Comparison of ENCODE assay signal across 13 cellular contexts in genomic region chr7:44887293-44887692, GRCh38. TPM values are rescaled to one million over a fixed set of nuclear protein-coding genes. Genes with fewer than 3 reads are reported as not detected.
DNase-seq lines count a peak whose midpoint lies in the region; ATAC-seq and TF ChIP-seq lines count a peak whose summit lies in the region.
"Had no signal": no experiment of that assay in that cellular context is flagged by ENCODE, and none has a peak within 500 bp of the region (broad histone marks: within the 10 kb centered on the region; RNA-seq: fewer than 3 reads in every experiment).

No MANE protein-coding gene starts in this region.

- H4K20me1 ChIP-seq in KMS-11 (ENCODE audit: insufficient read depth), result no peaks in the 10 kb centered on the region

- H3K36me3 ChIP-seq in KMS-11 (ENCODE audit: insufficient read depth) (no peaks in the 10 kb centered on the region), tibial artery (peaks cover 0 to 3% (median 0%) of the 10 kb centered on the region in 3 donors), esophagus muscularis mucosa (no peaks in the 10 kb centered on the region)
- H3K36me3 ChIP-seq: breast epithelium had no signal

- peak overlapping the region; percentile 100 for H3K27ac Mint-ChIP-seq in CD4-positive, alpha-beta T cell
- peak overlapping the region; percentile 99 for H3K27ac Mint-ChIP-seq in activated T-helper 17 cell treated with anti-CD3 and anti-CD28 coated beads, Interleukin-2, amount 50 U/mL, for 72 hours
- peak overlapping the region in 2 of 3 experiments; percentile 49 to 82 for H3K27ac Mint-ChIP-seq in nephron

- H3K9me3 Mint-ChIP-seq in CD4-positive, alpha-beta T cell, result peaks cover 3% of the 10 kb centered on the region
- no peaks in the 10 kb centered on the region for H3K9me3 Mint-ChIP-seq in activated T-helper 17 cell treated with anti-CD3 and anti-CD28 coated beads, Interleukin-2, amount 50 U/mL, for 72 hours
- no peaks in the 10 kb centered on the region for H3K9me3 Mint-ChIP-seq in nephron

- TF ChIP-seq CTCF in CD4-positive, alpha-beta T cell (IDR thresholded peaks at IDR 0.05), result no peak
- TF ChIP-seq CTCF in KMS-11 (conservative IDR thresholded peaks at IDR 0.05; ENCODE audit: low read depth, low read length) (no peak), nephron (IDR thresholded peaks at IDR 0.05; ENCODE audit: unreplicated experiment in 3 of 3) (no peak), tibial artery (IDR thresholded peaks at IDR 0.05) (no peak), esophagus muscularis mucosa (IDR thresholded peaks at IDR 0.05) (no peak)

- H3K36me3 Mint-ChIP-seq in CD4-positive, alpha-beta T cell (ENCODE audit: low read depth), result peaks cover 26% of the 10 kb centered on the region
- peaks cover 31% of the 10 kb centered on the region for H3K36me3 Mint-ChIP-seq in activated T-helper 17 cell treated with anti-CD3 and anti-CD28 coated beads, Interleukin-2, amount 50 U/mL, for 72 hours (ENCODE audit: low read depth)
- H3K36me3 Mint-ChIP-seq in nephron (ENCODE audit: low read depth), result peaks cover 13% of the 10 kb centered on the region

- 90% methylated on average over 6 of the region's 6 CpGs for WGBS in esophagus muscularis mucosa

- H3K4me1 ChIP-seq in KMS-11 (ENCODE audit: low read depth, poor library complexity, severe bottlenecking), result peaks cover 34% of the 10 kb centered on the region
- H3K4me1 ChIP-seq in tibial artery, result peaks cover 0 to 32% (median 24%) of the 10 kb centered on the region in 4 donors
- H3K4me1 ChIP-seq in esophagus muscularis mucosa, result peaks cover 27 to 35% (median 32%) of the 10 kb centered on the region in 4 donors

- H3K4me3 ChIP-seq in KMS-11 (IDR thresholded peaks at IDR 0.05; ENCODE audit: insufficient read depth, low read depth, low read length) (no peak overlapping the region), tibial artery (no peak overlapping the region), esophagus muscularis mucosa (no peak overlapping the region)
- H3K4me3 ChIP-seq: breast epithelium had no signal

- no peak for ATAC-seq in CD4-positive, alpha-beta T cell (ENCODE audit: poor library complexity)
- ATAC-seq in activated T-helper 17 cell treated with anti-CD3 and anti-CD28 coated beads, Interleukin-2, amount 50 U/mL, for 72 hours (replicated peaks), result no peak
- no peak for ATAC-seq in HG03469 (IDR thresholded peaks at IDR 0.05; ENCODE audit: unreplicated experiment)

- H3K9me3 ChIP-seq in CD4-positive, alpha-beta T cell (ENCODE audit: control insufficient read depth, low read length), result peaks cover 19% of the 10 kb centered on the region
- no peaks in the 10 kb centered on the region for H3K9me3 ChIP-seq in tibial artery
- H3K9me3 ChIP-seq in esophagus muscularis mucosa, result no peaks in the 10 kb centered on the region
- H3K9me3 ChIP-seq: breast epithelium had no signal

- H3K27me3 Mint-ChIP-seq in CD4-positive, alpha-beta T cell, result no peaks in the 10 kb centered on the region
- H3K27me3 Mint-ChIP-seq in activated T-helper 17 cell treated with anti-CD3 and anti-CD28 coated beads, Interleukin-2, amount 50 U/mL, for 72 hours, result no peaks in the 10 kb centered on the region
- H3K27me3 Mint-ChIP-seq in nephron (ENCODE audit: low read depth), result peaks cover 4% of the 10 kb centered on the region

- H3K4me1 Mint-ChIP-seq in CD4-positive, alpha-beta T cell (ENCODE audit: low read depth), result peaks cover 41% of the 10 kb centered on the region
- peaks cover 29% of the 10 kb centered on the region for H3K4me1 Mint-ChIP-seq in activated T-helper 17 cell treated with anti-CD3 and anti-CD28 coated beads, Interleukin-2, amount 50 U/mL, for 72 hours
- peaks cover 51% of the 10 kb centered on the region for H3K4me1 Mint-ChIP-seq in nephron

- CTCF ChIA-PET in CD4-positive, alpha-beta T cell (lab: Charles Lee), result no interaction called here

- intact Hi-C loops in CD4-positive, alpha-beta T cell (cut with DNase I, micrococcal nuclease), result loop anchor here (2.0 to 5.0 kb wide), 3 partner anchors 32 to 280 kb away; partner anchors contain the start of gene OGDH (in 1 of the 2)
- intact Hi-C loops in tibial artery (cut with DNase I; ENCODE audit: low total_unique reads) (loop anchor here (5.0 to 10.0 kb wide), 2 partner anchors 40 to 118 kb away; partner anchors contain the start of genes CCM2 and H2AZ2), esophagus muscularis mucosa (cut with DNase I) (no loop called here)

- DNase-seq in CD4-positive, alpha-beta T cell, result no peak
- DNase-seq in GM03348 (ENCODE audit: low spot score), result no peak
- DNase-seq in tibial artery, result no peak
- DNase-seq in esophagus muscularis mucosa (ENCODE audit: extremely low spot score), result no peak
- DNase-seq: IMR-90, NCI-H187 treated with DMSO at 0.1 percent for 48 hours, small intestine, WERI-Rb-1 had no signal

- POLR2A ChIA-PET in CD4-positive, alpha-beta T cell (lab: Charles Lee), result interaction anchor here (0.7 to 1.6 kb wide), 2 partner anchors 12 to 397 kb away, joined by 3 to 5 read pairs; partner anchors contain the start of gene NUDCD3

- H3K79me2 ChIP-seq in KMS-11 (ENCODE audit: insufficient read depth, low read depth), result peaks cover 25% of the 10 kb centered on the region

- peak overlapping the region; percentile 20 for H3K4me3 Mint-ChIP-seq in CD4-positive, alpha-beta T cell
- H3K4me3 Mint-ChIP-seq in activated T-helper 17 cell treated with anti-CD3 and anti-CD28 coated beads, Interleukin-2, amount 50 U/mL, for 72 hours, result peak overlapping the region; percentile 99
- peak overlapping the region; percentile 10 to 93 (median 47) for H3K4me3 Mint-ChIP-seq in nephron

- no peak overlapping the region for H3K27ac ChIP-seq in CD4-positive, alpha-beta T cell (ENCODE audit: low read depth, low read length)
- H3K27ac ChIP-seq in KMS-11 (no peak overlapping the region), tibial artery (no peak overlapping the region), esophagus muscularis mucosa (replicated peaks in 1 of 4) (peak overlapping the region in 1 of 4 donors; percentile 100)
- H3K27ac ChIP-seq: WERI-Rb-1 had no signal

- no peak overlapping the region for H2AFZ ChIP-seq in KMS-11 (ENCODE audit: low read depth)

- H3K27me3 ChIP-seq in CD4-positive, alpha-beta T cell (ENCODE audit: control insufficient read depth, insufficient read depth, low read length), result no peaks in the 10 kb centered on the region
- no peaks in the 10 kb centered on the region for H3K27me3 ChIP-seq in KMS-11 (ENCODE audit: insufficient read depth, low read depth)
- H3K27me3 ChIP-seq in tibial artery, result no peaks in the 10 kb centered on the region
- no peaks in the 10 kb centered on the region for H3K27me3 ChIP-seq in esophagus muscularis mucosa
- H3K27me3 ChIP-seq: breast epithelium had no signal

- H3K4me2 ChIP-seq in KMS-11, result peak overlapping the region; percentile 89; the same call in 1 of the 2 replicates

- TF ChIP-seq POLR2A in esophagus muscularis mucosa (IDR thresholded peaks at IDR 0.05; ENCODE audit: low read depth), result no peak

- TF ChIP-seq EP300 in esophagus muscularis mucosa (IDR thresholded peaks at IDR 0.05), result no peak

- no peak overlapping the region for H3K9ac ChIP-seq in KMS-11

RNA-seq across cellular contexts. Expression of gene PURB, which starts 2.0 kb away (rescaled TPM):
- total RNA-seq in CD4-positive, alpha-beta T cell, result 10 to 100 TPM; 17.0 to 17.4 TPM
- total RNA-seq in activated T-helper 17 cell treated with anti-CD3 and anti-CD28 coated beads, Interleukin-2, amount 50 U/mL, for 72 hours, result 10 to 100 TPM; 22.5 to 24.5 TPM
- total RNA-seq in esophagus muscularis mucosa, result 10 to 100 TPM; 40.9 to 50.2 (median 46.3) TPM

RNA-seq across cellular contexts. Expression of gene H2AZ2, which starts 39.4 kb away (rescaled TPM):
- 100 to 1,000 TPM; 145 to 156 TPM for total RNA-seq in CD4-positive, alpha-beta T cell
- total RNA-seq in activated T-helper 17 cell treated with anti-CD3 and anti-CD28 coated beads, Interleukin-2, amount 50 U/mL, for 72 hours, result 100 to 1,000 TPM; 156 to 157 TPM
- 100 to 1,000 TPM; 175 to 227 (median 203) TPM for total RNA-seq in esophagus muscularis mucosa

Comparison
In these comparisons a context has a peak if more than half of its experiments do, and no peak if none do; other contexts are left out.
1. H3K4me3 Mint-ChIP-seq: peak in every context shown above with its lines; median percentile 99 in activated T-helper 17 cell treated with anti-CD3 and anti-CD28 coated beads, Interleukin-2, amount 50 U/mL, for 72 hours; 47 in nephron; 20 in CD4-positive, alpha-beta T cell.